Comparison of ENCODE assay signal across 13 cellular contexts in the genomic region with DNA sequence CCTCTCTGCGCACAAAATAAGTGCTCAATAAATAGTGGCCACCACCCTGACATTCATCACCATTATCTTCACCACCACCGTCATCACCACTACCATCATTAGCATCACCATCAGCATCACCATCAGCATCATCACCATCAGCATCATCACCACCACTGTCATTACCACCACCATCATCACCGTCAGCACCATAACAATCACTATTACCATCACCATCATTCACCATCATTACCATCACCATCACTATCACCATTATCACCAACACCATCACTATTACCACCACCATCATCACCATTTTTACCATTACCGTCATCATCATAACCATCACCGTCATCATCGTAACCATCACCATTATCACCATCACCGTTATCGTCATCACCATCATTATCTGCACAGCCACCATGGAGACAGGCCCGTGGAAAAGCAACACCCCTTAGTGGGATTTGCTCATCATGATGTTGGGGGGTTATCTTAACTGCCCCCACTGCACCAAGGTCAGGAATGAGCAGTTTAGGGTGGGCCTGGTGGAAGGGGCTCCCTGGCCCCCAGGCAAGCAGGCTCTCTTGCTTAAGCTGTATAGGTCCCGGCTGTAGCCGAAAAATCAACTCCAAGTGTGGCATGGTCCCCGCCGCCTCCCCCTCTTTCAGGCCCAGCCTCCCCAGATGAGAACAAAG. TPM values are rescaled to one million over a fixed set of nuclear protein-coding genes. Genes with fewer than 3 reads are reported as not detected.
DNase-seq lines count a peak whose midpoint lies in the region; ATAC-seq and TF ChIP-seq lines count a peak whose summit lies in the region.
"Had no signal": no experiment of that assay in that cellular context is flagged by ENCODE, and none has a peak within 500 bp of the region (broad histone marks: within the 10 kb centered on the region; RNA-seq: fewer than 3 reads in every experiment).

No MANE protein-coding gene starts in this region.

- no peaks in the 10 kb centered on the region for H3K9me3 Mint-ChIP-seq in stimulated activated naive CD8-positive, alpha-beta T cell treated with anti-CD3 and anti-CD28 coated beads, Interleukin-15, Interleukin-2, amounts not matched to agents 100 ng/mL and 50 ng/mL, for 24 hours
- no peaks in the 10 kb centered on the region for H3K9me3 Mint-ChIP-seq in activated T-helper 1 cell treated with anti-CD3 and anti-CD28 coated beads, Interleukin-12 subunit alpha, Interleukin-12 subunit beta, Interleukin-2, Interleukin-4 antibody, amounts not matched to agents 30 ng/mL and 10 ng/mL and 1 ng/mL, durations not matched to agents 14 hours and 24 hours and 36 hours

- 93 to 96% methylated on average over 13 of the region's 13 CpGs for WGBS in body of pancreas, 2 donors

- TF ChIP-seq POLR2A in body of pancreas (IDR thresholded peaks at IDR 0.05), result no peak

- DNase-seq in stimulated activated naive CD8-positive, alpha-beta T cell treated with anti-CD3 and anti-CD28 coated beads, Interleukin-15, Interleukin-2, amounts not matched to agents 100 U/mL and 50 U/mL, for 24 hours, result no peak
- no peak for DNase-seq in activated T-helper 1 cell treated with anti-CD3 and anti-CD28 coated beads, Interleukin-12 subunit alpha, Interleukin-12 subunit beta, Interleukin-2, Interleukin-4 antibody, amounts not matched to agents 30 ng/mL and 10 ng/mL and 1 ng/mL, durations not matched to agents 14 hours and 24 hours and 36 hours (ENCODE audit: low spot score)
- DNase-seq in lower lobe of right lung (no peak), SW 1271 (lab: John Stamatoyannopoulos, UW) (no peak), body of pancreas (no peak), right atrium auricular region (ENCODE audit: low spot score) (no peak), C1 segment of cervical spinal cord (lab: John Stamatoyannopoulos, UW) (no peak)
- DNase-seq: cortex of kidney, NCI-H1417 treated with DMSO at 0.1 percent for 48 hours had no signal

- H3K27ac Mint-ChIP-seq in stimulated activated naive CD8-positive, alpha-beta T cell treated with anti-CD3 and anti-CD28 coated beads, Interleukin-15, Interleukin-2, amounts not matched to agents 100 ng/mL and 50 ng/mL, for 24 hours, result peak overlapping the region; percentile 80
- H3K27ac Mint-ChIP-seq in activated T-helper 1 cell treated with anti-CD3 and anti-CD28 coated beads, Interleukin-12 subunit alpha, Interleukin-12 subunit beta, Interleukin-2, Interleukin-4 antibody, amounts not matched to agents 30 ng/mL and 10 ng/mL and 1 ng/mL, durations not matched to agents 14 hours and 24 hours and 36 hours, result peak overlapping the region; percentile 56

- H3K4me3 ChIP-seq in lower lobe of right lung (no peak overlapping the region), body of pancreas (no peak overlapping the region), right atrium auricular region (no peak overlapping the region)

- no peak overlapping the region for H3K4me3 Mint-ChIP-seq in stimulated activated naive CD8-positive, alpha-beta T cell treated with anti-CD3 and anti-CD28 coated beads, Interleukin-15, Interleukin-2, amounts not matched to agents 100 ng/mL and 50 ng/mL, for 24 hours
- peak overlapping the region; percentile 21 for H3K4me3 Mint-ChIP-seq in activated T-helper 1 cell treated with anti-CD3 and anti-CD28 coated beads, Interleukin-12 subunit alpha, Interleukin-12 subunit beta, Interleukin-2, Interleukin-4 antibody, amounts not matched to agents 30 ng/mL and 10 ng/mL and 1 ng/mL, durations not matched to agents 14 hours and 24 hours and 36 hours

- H3K36me3 ChIP-seq in lower lobe of right lung (peaks cover 62% of the 10 kb centered on the region), body of pancreas (replicated peaks in 1 of 2; ENCODE audit: insufficient read depth in 1 of 2, low read depth in 2 of 2) (peaks cover 0 to 4% of the 10 kb centered on the region in 2 donors), right atrium auricular region (peaks cover 24% of the 10 kb centered on the region)

- H3K4me1 Mint-ChIP-seq in stimulated activated naive CD8-positive, alpha-beta T cell treated with anti-CD3 and anti-CD28 coated beads, Interleukin-15, Interleukin-2, amounts not matched to agents 100 ng/mL and 50 ng/mL, for 24 hours (ENCODE audit: low read depth), result peaks cover 98% of the 10 kb centered on the region
- peaks cover 86% of the 10 kb centered on the region for H3K4me1 Mint-ChIP-seq in activated T-helper 1 cell treated with anti-CD3 and anti-CD28 coated beads, Interleukin-12 subunit alpha, Interleukin-12 subunit beta, Interleukin-2, Interleukin-4 antibody, amounts not matched to agents 30 ng/mL and 10 ng/mL and 1 ng/mL, durations not matched to agents 14 hours and 24 hours and 36 hours (ENCODE audit: low read depth)

- no peak for ATAC-seq in stimulated activated naive CD8-positive, alpha-beta T cell treated with anti-CD3 and anti-CD28 coated beads, Interleukin-15, Interleukin-2, amounts not matched to agents 100 U/mL and 50 U/mL, for 24 hours
- no peak for ATAC-seq in lower lobe of right lung
- no peak for ATAC-seq in body of pancreas

- H3K27me3 Mint-ChIP-seq in stimulated activated naive CD8-positive, alpha-beta T cell treated with anti-CD3 and anti-CD28 coated beads, Interleukin-15, Interleukin-2, amounts not matched to agents 100 ng/mL and 50 ng/mL, for 24 hours, result no peaks in the 10 kb centered on the region
- H3K27me3 Mint-ChIP-seq in activated T-helper 1 cell treated with anti-CD3 and anti-CD28 coated beads, Interleukin-12 subunit alpha, Interleukin-12 subunit beta, Interleukin-2, Interleukin-4 antibody, amounts not matched to agents 30 ng/mL and 10 ng/mL and 1 ng/mL, durations not matched to agents 14 hours and 24 hours and 36 hours (ENCODE audit: insufficient read depth), result no peaks in the 10 kb centered on the region

- TF ChIP-seq CTCF in lower lobe of right lung (IDR thresholded peaks at IDR 0.05), result no peak
- TF ChIP-seq CTCF in body of pancreas (IDR thresholded peaks at IDR 0.05), result no peak
- TF ChIP-seq CTCF in right atrium auricular region (IDR thresholded peaks at IDR 0.05), result no peak

- H3K27ac ChIP-seq in lower lobe of right lung (peak overlapping the region; percentile 36), body of pancreas (no peak overlapping the region), right atrium auricular region (no peak overlapping the region)

- peaks cover 86% of the 10 kb centered on the region for H3K36me3 Mint-ChIP-seq in stimulated activated naive CD8-positive, alpha-beta T cell treated with anti-CD3 and anti-CD28 coated beads, Interleukin-15, Interleukin-2, amounts not matched to agents 100 ng/mL and 50 ng/mL, for 24 hours (ENCODE audit: low read depth)
- H3K36me3 Mint-ChIP-seq in activated T-helper 1 cell treated with anti-CD3 and anti-CD28 coated beads, Interleukin-12 subunit alpha, Interleukin-12 subunit beta, Interleukin-2, Interleukin-4 antibody, amounts not matched to agents 30 ng/mL and 10 ng/mL and 1 ng/mL, durations not matched to agents 14 hours and 24 hours and 36 hours (ENCODE audit: low read depth), result peaks cover 62% of the 10 kb centered on the region

- peaks cover 65% of the 10 kb centered on the region for H3K4me1 ChIP-seq in lower lobe of right lung
- no peaks in the 10 kb centered on the region for H3K4me1 ChIP-seq in body of pancreas
- H3K4me1 ChIP-seq in right atrium auricular region, result peaks cover 0 to 22% of the 10 kb centered on the region in 2 donors

- H3K9me3 ChIP-seq in lower lobe of right lung (no peaks in the 10 kb centered on the region), body of pancreas (no peaks in the 10 kb centered on the region), right atrium auricular region (no peaks in the 10 kb centered on the region)

- H3K27me3 ChIP-seq in lower lobe of right lung (ENCODE audit: low read depth) (no peaks in the 10 kb centered on the region), body of pancreas (no peaks in the 10 kb centered on the region), right atrium auricular region (no peaks in the 10 kb centered on the region)

- intact Hi-C loops in activated T-helper 1 cell treated with anti-CD3 and anti-CD28 coated beads, Interleukin-12 subunit alpha, Interleukin-12 subunit beta, Interleukin-2, Interleukin-4 antibody, amounts not matched to agents 30 ng/mL and 10 ng/mL and 1 ng/mL, durations not matched to agents 14 hours and 24 hours and 36 hours (cut with micrococcal nuclease), result no loop called here
- intact Hi-C loops in lower lobe of right lung (cut with DNase I) (no loop called here), body of pancreas (cut with DNase I) (no loop called here)

RNA-seq across cellular contexts. Expression of a gene that starts 18.1 kb away (rescaled TPM):
- total RNA-seq in activated T-helper 1 cell treated with anti-CD3 and anti-CD28 coated beads, Interleukin-12 subunit alpha, Interleukin-12 subunit beta, Interleukin-2, Interleukin-4 antibody, amounts not matched to agents 30 ng/mL and 10 ng/mL and 1 ng/mL, durations not matched to agents 14 hours and 24 hours and 36 hours, result 178 and 182 TPM in 2 replicates
- total RNA-seq in lower lobe of right lung, result 66.9 TPM
- total RNA-seq in body of pancreas, result 10 to 100 TPM in 1 of 2 donors, 1 to 10 TPM in 1; 7.3 to 11.9 TPM
- 1 to 10 TPM; 3.1 to 7.8 TPM for total RNA-seq in right atrium auricular region

RNA-seq across cellular contexts. Expression of a gene that starts 40.0 kb away (rescaled TPM):
- not detected in 2 replicates for total RNA-seq in activated T-helper 1 cell treated with anti-CD3 and anti-CD28 coated beads, Interleukin-12 subunit alpha, Interleukin-12 subunit beta, Interleukin-2, Interleukin-4 antibody, amounts not matched to agents 30 ng/mL and 10 ng/mL and 1 ng/mL, durations not matched to agents 14 hours and 24 hours and 36 hours
- total RNA-seq in lower lobe of right lung, result 3.1 TPM
- not detected for total RNA-seq in body of pancreas
- not detected for total RNA-seq in right atrium auricular region
- total RNA-seq: glomerular endothelial cell; pulmonary artery endothelial cell; T-helper 1 cell treated with Interleukin-12 subunit alpha and Interleukin-12 subunit beta and Interleukin-4 antibody, amounts not matched to agents 30 ng/mL and 1 ng/mL, for 36 hours had no signal

RNA-seq across cellular contexts. Expression of a gene that starts 46.8 kb away (rescaled TPM):
- not detected in 2 replicates for total RNA-seq in activated T-helper 1 cell treated with anti-CD3 and anti-CD28 coated beads, Interleukin-12 subunit alpha, Interleukin-12 subunit beta, Interleukin-2, Interleukin-4 antibody, amounts not matched to agents 30 ng/mL and 10 ng/mL and 1 ng/mL, durations not matched to agents 14 hours and 24 hours and 36 hours
- total RNA-seq in lower lobe of right lung, result 9.2 TPM
- total RNA-seq in body of pancreas, result 10 to 100 TPM in 1 of 2 donors, not detected in 1; 43.8 TPM
- not detected for total RNA-seq in right atrium auricular region
- total RNA-seq: glomerular endothelial cell; pulmonary artery endothelial cell; T-helper 1 cell treated with Interleukin-12 subunit alpha and Interleukin-12 subunit beta and Interleukin-4 antibody, amounts not matched to agents 30 ng/mL and 1 ng/mL, for 36 hours had no signal
